In genomic region chr7:95598511-95598910, GRCh38 we compare ENCODE assay signal across 11 cellular contexts. TPM values are rescaled to one million over a fixed set of nuclear protein-coding genes. Genes with fewer than 3 reads are reported as not detected.
"Had no signal": no experiment of that assay in that cellular context is flagged by ENCODE, and none has a peak within 500 bp of the region (broad histone marks: within the 10 kb centered on the region; RNA-seq: fewer than 3 reads in every experiment).

No MANE protein-coding gene starts in this region.

- ATAC-seq: stimulated activated naive CD8-positive, alpha-beta T cell treated with anti-CD3 and anti-CD28 coated beads, Interleukin-15, amount 100 ng/mL, for 72 hours had no signal

- DNase-seq: activated CD4-positive, alpha-beta T cell treated with anti-CD3 and anti-CD28 coated beads, Interleukin-2, amount 10 ng/mL, durations not matched to agents 24 days and 14 days; activated CD4-positive, CD25-positive, alpha-beta regulatory T cell; activated gamma-delta T cell treated with Interleukin-2 at 50 U/mL for 16 hours; endodermal cell; glutamatergic neuron; immature natural killer cell; naive B cell; ovary; stimulated activated naive CD8-positive, alpha-beta T cell treated with anti-CD3 and anti-CD28 coated beads, Interleukin-15, amount 100 ng/mL, for 72 hours had no signal

- H3K27me3 ChIP-seq: ovary had no signal

- H3K9me3 ChIP-seq: ovary, thoracic aorta had no signal

- H3K4me3 ChIP-seq: smooth muscle cell, thoracic aorta had no signal

- H3K27ac ChIP-seq: thoracic aorta had no signal

- H3K36me3 ChIP-seq: ovary had no signal

RNA-seq across cellular contexts. Expression of gene PDK4, which starts 2.2 kb away (rescaled TPM):
- total RNA-seq: activated CD4-positive, alpha-beta T cell treated with anti-CD3 and anti-CD28 coated beads, Interleukin-2, amount 10 ng/mL, durations not matched to agents 24 days and 14 days; smooth muscle cell had no signal
- polyA plus RNA-seq: smooth muscle cell had no signal
